22 cellular contexts compared by ENCODE assay signal in the genomic region with DNA sequence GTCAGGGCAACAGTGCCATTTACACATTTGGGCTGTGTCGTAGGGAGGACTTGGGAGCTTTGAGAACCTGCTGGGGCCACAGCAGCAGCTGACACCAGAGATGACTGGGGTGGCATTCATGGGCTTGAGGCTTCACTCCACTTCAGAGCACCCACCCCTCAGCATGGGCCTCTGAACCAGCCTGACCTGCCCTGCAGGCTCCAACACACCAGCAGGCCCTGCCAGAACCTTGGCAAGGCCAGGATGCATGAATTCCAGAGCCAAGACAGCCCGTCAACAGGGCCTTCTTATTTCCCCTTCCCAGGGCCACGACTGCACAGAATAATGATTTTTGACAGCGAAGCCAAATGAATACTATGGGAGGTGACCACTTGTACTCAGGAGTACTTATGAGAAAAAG.
"Had no signal": no experiment of that assay in that cellular context is flagged by ENCODE, and none has a peak within 500 bp of the region (broad histone marks: within the 10 kb centered on the region; RNA-seq: fewer than 3 reads in every experiment).

No MANE protein-coding gene starts in this region.

- H3K36me3 ChIP-seq: colonic mucosa, neural progenitor cell, prostate gland had no signal

- H3K27ac ChIP-seq: colonic mucosa, foreskin keratinocyte, lower lobe of right lung, neural progenitor cell, parathyroid adenoma, prostate gland, spleen, testis had no signal

- H3K27me3 Mint-ChIP-seq: natural killer cell treated with Interleukin-12 subunit alpha and Interleukin-12 subunit beta and Interleukin-15 and Interleukin-18, amount 100 ng/mL, for 72 hours; stimulated activated memory B cell treated with anti-CD40 and anti-IgM and Interleukin-4, amounts not matched to agents 10 μg/mL and 1 μg/mL and 100 μg/mL, for 72 hours; stimulated activated naive CD8-positive, alpha-beta T cell treated with anti-CD3 and anti-CD28 coated beads, Interleukin-15, Interleukin-2, amounts not matched to agents 100 ng/mL and 50 ng/mL, for 24 hours had no signal

- H3K4me1 Mint-ChIP-seq: stimulated activated memory B cell treated with anti-CD40 and anti-IgM and Interleukin-4, amounts not matched to agents 10 μg/mL and 1 μg/mL and 100 μg/mL, for 72 hours had no signal

- H3K27ac Mint-ChIP-seq: natural killer cell treated with Interleukin-12 subunit alpha and Interleukin-12 subunit beta and Interleukin-15 and Interleukin-18, amount 100 ng/mL, for 72 hours; neural progenitor cell; stimulated activated memory B cell treated with anti-CD40 and anti-IgM and Interleukin-4, amounts not matched to agents 10 μg/mL and 1 μg/mL and 100 μg/mL, for 72 hours; stimulated activated naive CD8-positive, alpha-beta T cell treated with anti-CD3 and anti-CD28 coated beads, Interleukin-15, Interleukin-2, amounts not matched to agents 100 ng/mL and 50 ng/mL, for 24 hours had no signal

- H3K36me3 Mint-ChIP-seq: natural killer cell treated with Interleukin-12 subunit alpha and Interleukin-12 subunit beta and Interleukin-15 and Interleukin-18, amount 100 ng/mL, for 72 hours had no signal

- H3K4me3 Mint-ChIP-seq: natural killer cell treated with Interleukin-12 subunit alpha and Interleukin-12 subunit beta and Interleukin-15 and Interleukin-18, amount 100 ng/mL, for 72 hours; neural progenitor cell; stimulated activated memory B cell treated with anti-CD40 and anti-IgM and Interleukin-4, amounts not matched to agents 10 μg/mL and 1 μg/mL and 100 μg/mL, for 72 hours; stimulated activated naive CD8-positive, alpha-beta T cell treated with anti-CD3 and anti-CD28 coated beads, Interleukin-15, Interleukin-2, amounts not matched to agents 100 ng/mL and 50 ng/mL, for 24 hours had no signal

- H3K27me3 ChIP-seq: colonic mucosa, foreskin keratinocyte, neural progenitor cell, spleen, testis, tibial nerve had no signal

- H3K4me1 ChIP-seq: colonic mucosa, parathyroid adenoma, prostate gland, testis had no signal

- H3K4me3 ChIP-seq: colonic mucosa, lower lobe of right lung, neural progenitor cell, prostate gland, spleen, testis, tibial nerve had no signal

- H3K79me2 ChIP-seq: parathyroid adenoma had no signal

- H3K9me3 ChIP-seq: colonic mucosa, lower lobe of right lung, prostate gland, spleen, testis, tibial nerve had no signal

- ATAC-seq: foreskin keratinocyte; left lobe of liver; lower lobe of right lung; natural killer cell treated with Interleukin-12 subunit alpha and Interleukin-12 subunit beta and Interleukin-15 and Interleukin-18, amount 100 ng/mL, for 72 hours; sciatic nerve; stimulated activated memory B cell treated with anti-CD40 and anti-IgM and Interleukin-4, amounts not matched to agents 10 μg/mL and 1 μg/mL and 100 μg/mL, for 72 hours had no signal

- DNase-seq: colonic mucosa; dermis blood vessel endothelial cell; foreskin keratinocyte; hippocampal formation; kidney glomerular epithelial cell; lower lobe of right lung; mesenchymal stem cell; midbrain; spleen; stimulated activated CD4-positive, alpha-beta T cell treated with anti-CD3 and anti-CD28 coated beads, Interleukin-15, amount 100 ng/mL, for 24 hours; stimulated activated CD4-positive, alpha-beta T cell treated with anti-CD3 and anti-CD28 coated beads, Interleukin-1b, Interleukin-23, amount 100 ng/mL, for 48 hours; stimulated activated CD4-positive, alpha-beta T cell treated with anti-CD3 and anti-CD28 coated beads, Interleukin-4, amount 100 ng/mL, for 24 hours; testis had no signal

- H3K9ac ChIP-seq: neural progenitor cell, parathyroid adenoma had no signal

- H3K9me3 Mint-ChIP-seq: natural killer cell treated with Interleukin-12 subunit alpha and Interleukin-12 subunit beta and Interleukin-15 and Interleukin-18, amount 100 ng/mL, for 72 hours; neural progenitor cell; stimulated activated memory B cell treated with anti-CD40 and anti-IgM and Interleukin-4, amounts not matched to agents 10 μg/mL and 1 μg/mL and 100 μg/mL, for 72 hours; stimulated activated naive CD8-positive, alpha-beta T cell treated with anti-CD3 and anti-CD28 coated beads, Interleukin-15, Interleukin-2, amounts not matched to agents 100 ng/mL and 50 ng/mL, for 24 hours had no signal

- H3K4me2 ChIP-seq: neural progenitor cell had no signal

- H2AFZ ChIP-seq: neural progenitor cell, parathyroid adenoma had no signal
